1 cellular context compared by ENCODE assay signal in genomic region chr3:58143417-58144055, GRCh38.
A peak's percentile ranks its signal among the peaks of the same experiment; 100 is the strongest.
TF ChIP-seq lines count a peak whose summit lies in the region.

No MANE protein-coding gene starts in this region.

TF ChIP-seq in HepG2, 621 proteins besides CTCF, POLR2A, EP300 and RAD21 (continued from another document):
- no peak for TF ChIP-seq RERE (CRISPR knock-in tag; IDR thresholded peaks at IDR 0.05; ENCODE audit: low read depth)
- no peak for TF ChIP-seq ZGPAT (CRISPR knock-in tag; IDR thresholded peaks at IDR 0.05)
- no peak for TF ChIP-seq DMAP1 (CRISPR knock-in tag; IDR thresholded peaks at IDR 0.05)
- no peak for TF ChIP-seq CBX1 (IDR thresholded peaks at IDR 0.05; ENCODE audit: low read depth)
- no peak for TF ChIP-seq ZBTB44 (CRISPR knock-in tag; IDR thresholded peaks at IDR 0.05)
- peak; percentile 38; the same call in 1 of the 3 replicates for TF ChIP-seq MXI1 (IDR thresholded peaks at IDR 0.05; ENCODE audit: borderline replicate concordance, low read depth, low read length)
- no peak for TF ChIP-seq ZNF563 (CRISPR knock-in tag; IDR thresholded peaks at IDR 0.05)
